In the genomic region with DNA sequence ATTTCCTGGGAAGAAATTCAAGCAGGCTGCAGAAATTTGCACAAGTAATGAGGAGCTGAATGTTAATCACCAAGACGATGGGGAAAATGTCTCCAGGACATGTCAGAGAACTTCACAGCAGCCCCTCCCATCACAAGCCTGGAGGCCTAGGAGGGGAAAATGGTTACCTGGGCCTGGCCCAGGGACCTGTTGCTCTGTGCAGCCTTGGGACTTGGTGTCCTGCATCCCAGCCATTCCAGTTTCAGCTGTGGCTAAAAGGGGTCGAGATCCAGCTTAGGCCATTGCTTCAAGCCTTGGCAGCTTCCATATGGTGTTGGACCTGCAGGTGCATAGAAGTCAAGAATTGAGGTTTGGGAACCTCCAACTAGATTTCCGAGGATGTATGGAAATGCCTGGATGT, we compare ENCODE assay signal across 3 cellular contexts. TPM values are rescaled to one million over a fixed set of nuclear protein-coding genes. Genes with fewer than 3 reads are reported as not detected.
"Had no signal": no experiment of that assay in that cellular context is flagged by ENCODE, and none has a peak within 500 bp of the region (broad histone marks: within the 10 kb centered on the region; RNA-seq: fewer than 3 reads in every experiment).

No MANE protein-coding gene starts in this region.

RNA-seq across cellular contexts. Expression of gene ENPP6, which starts 59.3 kb away (rescaled TPM):
- total RNA-seq: GM23338, HT-29, IMR-90 had no signal
